Comparison of ENCODE assay signal across 8 cellular contexts in genomic region chr1:225427249-225428065, GRCh38. TPM values are rescaled to one million over a fixed set of nuclear protein-coding genes. Genes with fewer than 3 reads are reported as not detected.
DNase-seq lines count a peak whose midpoint lies in the region; ATAC-seq lines count a peak whose summit lies in the region.

Gene LBR (minus strand): TSS chr1:225428038. CDS start chr1:225424075, 3,963 bp downstream.

- peak within 1 kb of the TSS; percentile 96 for H3K27ac ChIP-seq in stomach smooth muscle (ENCODE audit: low read length)

- H3K9ac ChIP-seq in stomach smooth muscle (ENCODE audit: low read length in 2 of 2), result peak within 1 kb of the TSS; percentile 87 to 98

- H3K4me1 ChIP-seq in stomach smooth muscle (ENCODE audit: control insufficient read depth, insufficient read depth, low read length), result peaks cover 34% of the 10 kb centered on the region

- peaks cover 0 to 5% of the 10 kb centered on the region in 2 donors for H3K36me3 ChIP-seq in stomach smooth muscle (ENCODE audit: control insufficient read depth in 2 of 2, insufficient read depth in 2 of 2, low read length in 2 of 2)

- H3K4me3 ChIP-seq in stomach smooth muscle (ENCODE audit: low read length in 2 of 2), result peak within 1 kb of the TSS; percentile 73 to 99

- ATAC-seq in GM18867 (IDR thresholded peaks at IDR 0.05; ENCODE audit: unreplicated experiment) (peak; percentile 38), HG03045 (IDR thresholded peaks at IDR 0.05; ENCODE audit: unreplicated experiment) (peak; percentile 38)

- DNase-seq in AG08396 (ENCODE audit: low spot score) (peak; percentile 57), SW480 (ENCODE audit: low spot score) (peak; percentile 31), ecto neural progenitor cell (ENCODE audit: low spot score) (peak; percentile 76), lung microvascular endothelial cell (ENCODE audit: low read depth in 2 of 2) (peak; percentile 41 to 54), NCI-H146 (lab: John Stamatoyannopoulos, UW) (no peak)

- H3K9me3 ChIP-seq in stomach smooth muscle (ENCODE audit: control insufficient read depth in 2 of 2, low read length in 2 of 2), result no peaks in the 10 kb centered on the region

- no peaks in the 10 kb centered on the region for H3K27me3 ChIP-seq in stomach smooth muscle (ENCODE audit: control insufficient read depth in 1 of 2, insufficient read depth in 2 of 2, low read length in 2 of 2)

RNA-seq across cellular contexts. Expression of gene LBR, which starts in this region (rescaled TPM):
- total RNA-seq in lung microvascular endothelial cell, result 96.5 and 119 TPM in 2 replicates
